In genomic region chr3:50350527-50351317, GRCh38 we compare ENCODE assay signal across 1 cellular context.
TF ChIP-seq lines count a peak whose summit lies in the region.

Gene CYB561D2 (plus strand): TSS chr3:50350862. CDS start chr3:50351434, 572 bp downstream.
Gene NPRL2 (minus strand): TSS chr3:50350775. CDS start chr3:50350652, 123 bp downstream.

TF ChIP-seq in K562, 482 proteins besides CTCF, POLR2A, EP300 and RAD21 (continued from another document and continues in another):
- TF ChIP-seq HDAC3 (IDR thresholded peaks at IDR 0.05; ENCODE audit: borderline replicate concordance, partially characterized antibody), result no peak
- no peak for TF ChIP-seq SNAPC5 (CRISPR knock-in tag; IDR thresholded peaks at IDR 0.05)
- peak; percentile 70 for TF ChIP-seq PHF20 (IDR thresholded peaks at IDR 0.05; ENCODE audit: partially characterized antibody)
- no peak for TF ChIP-seq ZSCAN29 (IDR thresholded peaks at IDR 0.05)
- no peak for TF ChIP-seq ARID3A (IDR thresholded peaks at IDR 0.05; ENCODE audit: borderline replicate concordance, low read depth, low read length)
- TF ChIP-seq ZSCAN32 (CRISPR knock-in tag; IDR thresholded peaks at IDR 0.05), result 0 out of 2 replicates have a peak, but pooled peaks have one; percentile 32
- no peak for TF ChIP-seq RREB1 (CRISPR knock-in tag; IDR thresholded peaks at IDR 0.05)
- no peak for TF ChIP-seq ZNF830 (CRISPR knock-in tag; IDR thresholded peaks at IDR 0.05)
- no peak for TF ChIP-seq SMARCB1 (IDR thresholded peaks at IDR 0.05; ENCODE audit: insufficient read length, low read depth)
- TF ChIP-seq GMEB1 (CRISPR knock-in tag; IDR thresholded peaks at IDR 0.05), result peak; percentile 80
- TF ChIP-seq MAFF (IDR thresholded peaks at IDR 0.05; ENCODE audit: low read length), result no peak
- TF ChIP-seq GTF2B (IDR thresholded peaks at IDR 0.05; ENCODE audit: extremely low read depth, insufficient read length), result no peak
- TF ChIP-seq PHB2 (IDR thresholded peaks at IDR 0.05; ENCODE audit: low read depth), result no peak
- no peak for TF ChIP-seq CBX8 (IDR thresholded peaks at IDR 0.05; ENCODE audit: borderline replicate concordance, extremely low read depth, low read depth, low read length, poor library complexity, severe bottlenecking)
- TF ChIP-seq ARID1B (IDR thresholded peaks at IDR 0.05), result no peak
- TF ChIP-seq PBX2 (CRISPR knock-in tag; IDR thresholded peaks at IDR 0.05; ENCODE audit: low read depth), result no peak
- TF ChIP-seq PBX2 (tag; conservative IDR thresholded peaks at IDR 0.05; ENCODE audit: low read depth), result no peak
- TF ChIP-seq HDAC6 (IDR thresholded peaks at IDR 0.05; ENCODE audit: low read depth, low read length), result no peak
- TF ChIP-seq ZNF518B (CRISPR knock-in tag; IDR thresholded peaks at IDR 0.05), result no peak
- peak; percentile 11 for TF ChIP-seq CCNT2 (IDR thresholded peaks at IDR 0.05; ENCODE audit: borderline replicate concordance, extremely low read depth, insufficient read length, low read depth, low read length)
- peak; percentile 97 for TF ChIP-seq TFAP4 (CRISPR knock-in tag; IDR thresholded peaks at IDR 0.05; ENCODE audit: borderline replicate concordance)
- peak; percentile 86 for TF ChIP-seq POLR2G (IDR thresholded peaks at IDR 0.05; ENCODE audit: low read depth, low read length)
- no peak for TF ChIP-seq ARID3B (CRISPR knock-in tag; IDR thresholded peaks at IDR 0.05; ENCODE audit: borderline replicate concordance)
- TF ChIP-seq HDGF (IDR thresholded peaks at IDR 0.05), result no peak
- no peak for TF ChIP-seq RBM25 (IDR thresholded peaks at IDR 0.05; ENCODE audit: low read depth, low read length, severe bottlenecking)
- TF ChIP-seq DDX20 (tag; IDR thresholded peaks at IDR 0.05; ENCODE audit: low read depth), result no peak
- TF ChIP-seq U2AF2 (optimal IDR thresholded peaks at IDR 0.05; ENCODE audit: low read depth, low read length), result no peak
- TF ChIP-seq NR2C2 (CRISPR knock-in tag; IDR thresholded peaks at IDR 0.05), result peak; percentile 88
- peak; percentile 98 for TF ChIP-seq NR2C2 (tag; IDR thresholded peaks at IDR 0.05)
- TF ChIP-seq MXI1 (IDR thresholded peaks at IDR 0.05; ENCODE audit: low read depth, low read length), result 0 out of 2 replicates have a peak, but pooled peaks have one; percentile 13
- no peak for TF ChIP-seq SPI1 (IDR thresholded peaks at IDR 0.05; ENCODE audit: borderline replicate concordance, low read depth, low read length)
- no peak for TF ChIP-seq MCM7 (IDR thresholded peaks at IDR 0.05)
- TF ChIP-seq NCOA1 (IDR thresholded peaks at IDR 0.05; ENCODE audit: low read depth), result no peak
- TF ChIP-seq BDP1 (IDR thresholded peaks at IDR 0.05; ENCODE audit: insufficient read depth, insufficient read length), result no peak
- TF ChIP-seq KAT7 (CRISPR knock-in tag; IDR thresholded peaks at IDR 0.05; ENCODE audit: borderline replicate concordance), result 0 out of 2 replicates have a peak, but pooled peaks have one; percentile 37
- no peak for TF ChIP-seq DLX4 (CRISPR knock-in tag; IDR thresholded peaks at IDR 0.05)
- no peak for TF ChIP-seq E2F1 (CRISPR knock-in tag; IDR thresholded peaks at IDR 0.05)
- TF ChIP-seq TEAD2 (tag; IDR thresholded peaks at IDR 0.05), result no peak
- TF ChIP-seq TAF1 (IDR thresholded peaks at IDR 0.05; ENCODE audit: control insufficient read depth, extremely low read depth, insufficient read depth, low read length, severe bottlenecking), result peak; percentile 39
